Comparison of ENCODE assay signal across 14 cellular contexts in the genomic region with DNA sequence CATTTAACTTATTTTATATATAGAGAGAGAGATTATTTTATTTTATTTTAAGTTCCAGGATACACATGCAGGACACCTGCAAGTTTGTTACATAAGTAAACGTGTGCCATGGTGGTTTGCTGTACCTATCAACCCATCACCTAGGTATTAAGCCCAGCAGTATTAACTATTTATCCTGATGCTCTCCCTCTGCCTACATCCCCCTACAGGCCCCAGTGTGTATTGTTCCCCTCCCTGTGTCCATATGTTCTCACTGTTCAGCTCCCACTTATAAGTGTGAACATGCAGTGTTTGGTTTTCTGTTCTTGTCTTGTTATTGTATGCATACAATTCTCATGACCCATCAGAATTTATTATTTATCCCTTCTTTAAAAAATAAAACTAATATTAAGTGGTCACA. TPM values are rescaled to one million over a fixed set of nuclear protein-coding genes. Genes with fewer than 3 reads are reported as not detected.
DNase-seq lines count a peak whose midpoint lies in the region; ATAC-seq and TF ChIP-seq lines count a peak whose summit lies in the region.
"Had no signal": no experiment of that assay in that cellular context is flagged by ENCODE, and none has a peak within 500 bp of the region (broad histone marks: within the 10 kb centered on the region; RNA-seq: fewer than 3 reads in every experiment).

No MANE protein-coding gene starts in this region.

- no peaks in the 10 kb centered on the region for H3K4me1 Mint-ChIP-seq in natural killer cell treated with Interleukin-12 subunit alpha and Interleukin-12 subunit beta and Interleukin-15 and Interleukin-18, amount 100 ng/mL, for 72 hours (ENCODE audit: low read depth in 2 of 2)
- H3K4me1 Mint-ChIP-seq: activated CD4-positive, alpha-beta T cell treated with anti-CD3 and anti-CD28 coated beads, Interleukin-2, amount 10 ng/mL, durations not matched to agents 7 days and 5 days; activated naive CD4-positive, alpha-beta T cell treated with anti-CD3 and anti-CD28 coated beads, Interleukin-2, amount 50 U/mL, for 24 hours had no signal

- DNase-seq in MG63 (no peak), midbrain (lab: John Stamatoyannopoulos, UW) (no peak), NCI-H345 (lab: John Stamatoyannopoulos, UW) (no peak)
- no peak for DNase-seq in natural killer cell treated with Interleukin-12 subunit alpha and Interleukin-12 subunit beta and Interleukin-15 and Interleukin-18, amount 100 ng/mL, for 72 hours (ENCODE audit: low spot score)
- DNase-seq: activated CD4-positive, alpha-beta T cell treated with anti-CD3 and anti-CD28 coated beads, Interleukin-2, amount 10 ng/mL, durations not matched to agents 7 days and 5 days; colonic mucosa; NCI-H2029 treated with DMSO at 0.1 percent for 48 hours; Right ventricle myocardium superior; stimulated activated naive CD4-positive, alpha-beta T cell treated with Interleukin-2 at 50 U/mL for 16 hours had no signal

- no peaks in the 10 kb centered on the region for H3K27me3 Mint-ChIP-seq in natural killer cell treated with Interleukin-12 subunit alpha and Interleukin-12 subunit beta and Interleukin-15 and Interleukin-18, amount 100 ng/mL, for 72 hours
- H3K27me3 Mint-ChIP-seq: activated CD4-positive, alpha-beta T cell treated with anti-CD3 and anti-CD28 coated beads, Interleukin-2, amount 10 ng/mL, durations not matched to agents 7 days and 5 days; activated naive CD4-positive, alpha-beta T cell treated with anti-CD3 and anti-CD28 coated beads, Interleukin-2, amount 50 U/mL, for 24 hours had no signal

- no peak overlapping the region for H3K27ac ChIP-seq in 22Rv1
- H3K27ac ChIP-seq: colonic mucosa had no signal

- no peaks in the 10 kb centered on the region for H3K9me3 Mint-ChIP-seq in natural killer cell treated with Interleukin-12 subunit alpha and Interleukin-12 subunit beta and Interleukin-15 and Interleukin-18, amount 100 ng/mL, for 72 hours
- H3K9me3 Mint-ChIP-seq: activated CD4-positive, alpha-beta T cell treated with anti-CD3 and anti-CD28 coated beads, Interleukin-2, amount 10 ng/mL, durations not matched to agents 7 days and 5 days; activated naive CD4-positive, alpha-beta T cell treated with anti-CD3 and anti-CD28 coated beads, Interleukin-2, amount 50 U/mL, for 24 hours had no signal

- H3K4me3 ChIP-seq in MG63 = no peak overlapping the region
- H3K4me3 ChIP-seq: colonic mucosa had no signal

- H3K27me3 ChIP-seq in MG63 = no peaks in the 10 kb centered on the region
- H3K27me3 ChIP-seq: colonic mucosa had no signal

- H3K9me3 ChIP-seq in MG63 = no peaks in the 10 kb centered on the region
- H3K9me3 ChIP-seq: colonic mucosa had no signal

- H3K4me3 Mint-ChIP-seq in natural killer cell treated with Interleukin-12 subunit alpha and Interleukin-12 subunit beta and Interleukin-15 and Interleukin-18, amount 100 ng/mL, for 72 hours = no peak overlapping the region
- H3K4me3 Mint-ChIP-seq: activated CD4-positive, alpha-beta T cell treated with anti-CD3 and anti-CD28 coated beads, Interleukin-2, amount 10 ng/mL, durations not matched to agents 7 days and 5 days; activated naive CD4-positive, alpha-beta T cell treated with anti-CD3 and anti-CD28 coated beads, Interleukin-2, amount 50 U/mL, for 24 hours had no signal

- no peak overlapping the region for H3K27ac Mint-ChIP-seq in natural killer cell treated with Interleukin-12 subunit alpha and Interleukin-12 subunit beta and Interleukin-15 and Interleukin-18, amount 100 ng/mL, for 72 hours
- H3K27ac Mint-ChIP-seq: activated CD4-positive, alpha-beta T cell treated with anti-CD3 and anti-CD28 coated beads, Interleukin-2, amount 10 ng/mL, durations not matched to agents 7 days and 5 days; activated naive CD4-positive, alpha-beta T cell treated with anti-CD3 and anti-CD28 coated beads, Interleukin-2, amount 50 U/mL, for 24 hours had no signal

- peak; percentile 76 for ATAC-seq in GM18907 (IDR thresholded peaks at IDR 0.05; ENCODE audit: unreplicated experiment)
- peak; percentile 70 for ATAC-seq in HG02973 (IDR thresholded peaks at IDR 0.05; ENCODE audit: unreplicated experiment)
- 0 out of 3 replicates have a peak, but pooled peaks have one; percentile 36 for ATAC-seq in SK-N-SH treated with all-trans-retinoic acid at 6 μM for 48 hours
- no peak for ATAC-seq in natural killer cell treated with Interleukin-12 subunit alpha and Interleukin-12 subunit beta and Interleukin-15 and Interleukin-18, amount 100 ng/mL, for 72 hours

- no peaks in the 10 kb centered on the region for H3K36me3 Mint-ChIP-seq in natural killer cell treated with Interleukin-12 subunit alpha and Interleukin-12 subunit beta and Interleukin-15 and Interleukin-18, amount 100 ng/mL, for 72 hours
- H3K36me3 Mint-ChIP-seq: activated naive CD4-positive, alpha-beta T cell treated with anti-CD3 and anti-CD28 coated beads, Interleukin-2, amount 50 U/mL, for 24 hours had no signal

- H3K36me3 ChIP-seq in MG63 = no peaks in the 10 kb centered on the region
- H3K36me3 ChIP-seq: colonic mucosa had no signal

- TF ChIP-seq CTCF in 22Rv1 (IDR thresholded peaks at IDR 0.05) = peak; percentile 54

TF ChIP-seq in SK-N-SH treated with all-trans-retinoic acid at 6 μM for 48 hours, 23 proteins besides CTCF, POLR2A, EP300 and RAD21:
- TF ChIP-seq GLIS3 (CRISPR knock-in tag; IDR thresholded peaks at IDR 0.05) = no peak
- TF ChIP-seq, protein P1, sequence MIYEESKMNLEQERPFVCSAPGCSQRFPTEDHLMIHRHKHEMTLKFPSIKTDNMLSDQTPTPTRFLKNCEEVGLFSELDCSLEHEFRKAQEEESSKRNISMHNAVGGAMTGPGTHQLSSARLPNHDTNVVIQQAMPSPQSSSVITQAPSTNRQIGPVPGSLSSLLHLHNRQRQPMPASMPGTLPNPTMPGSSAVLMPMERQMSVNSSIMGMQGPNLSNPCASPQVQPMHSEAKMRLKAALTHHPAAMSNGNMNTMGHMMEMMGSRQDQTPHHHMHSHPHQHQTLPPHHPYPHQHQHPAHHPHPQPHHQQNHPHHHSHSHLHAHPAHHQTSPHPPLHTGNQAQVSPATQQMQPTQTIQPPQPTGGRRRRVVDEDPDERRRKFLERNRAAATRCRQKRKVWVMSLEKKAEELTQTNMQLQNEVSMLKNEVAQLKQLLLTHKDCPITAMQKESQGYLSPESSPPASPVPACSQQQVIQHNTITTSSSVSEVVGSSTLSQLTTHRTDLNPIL (CRISPR knock-in tag; IDR thresholded peaks at IDR 0.05; ENCODE audit: low read depth) = no peak
- no peak for TF ChIP-seq ZFP3 (CRISPR knock-in tag; IDR thresholded peaks at IDR 0.05)
- TF ChIP-seq, protein P2, sequence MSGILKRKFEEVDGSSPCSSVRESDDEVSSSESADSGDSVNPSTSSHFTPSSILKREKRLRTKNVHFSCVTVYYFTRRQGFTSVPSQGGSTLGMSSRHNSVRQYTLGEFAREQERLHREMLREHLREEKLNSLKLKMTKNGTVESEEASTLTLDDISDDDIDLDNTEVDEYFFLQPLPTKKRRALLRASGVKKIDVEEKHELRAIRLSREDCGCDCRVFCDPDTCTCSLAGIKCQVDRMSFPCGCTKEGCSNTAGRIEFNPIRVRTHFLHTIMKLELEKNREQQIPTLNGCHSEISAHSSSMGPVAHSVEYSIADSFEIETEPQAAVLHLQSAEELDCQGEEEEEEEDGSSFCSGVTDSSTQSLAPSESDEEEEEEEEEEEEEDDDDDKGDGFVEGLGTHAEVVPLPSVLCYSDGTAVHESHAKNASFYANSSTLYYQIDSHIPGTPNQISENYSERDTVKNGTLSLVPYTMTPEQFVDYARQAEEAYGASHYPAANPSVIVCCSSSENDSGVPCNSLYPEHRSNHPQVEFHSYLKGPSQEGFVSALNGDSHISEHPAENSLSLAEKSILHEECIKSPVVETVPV (CRISPR knock-in tag; IDR thresholded peaks at IDR 0.05) = no peak
- no peak for TF ChIP-seq TCF4 (CRISPR knock-in tag; IDR thresholded peaks at IDR 0.05; ENCODE audit: borderline replicate concordance)
- no peak for TF ChIP-seq ESRRG (CRISPR knock-in tag; IDR thresholded peaks at IDR 0.05)
- no peak for TF ChIP-seq SNAI2 (CRISPR knock-in tag; IDR thresholded peaks at IDR 0.05)
- TF ChIP-seq ZFP30 (CRISPR knock-in tag; IDR thresholded peaks at IDR 0.05) = no peak
- TF ChIP-seq, protein P3, sequence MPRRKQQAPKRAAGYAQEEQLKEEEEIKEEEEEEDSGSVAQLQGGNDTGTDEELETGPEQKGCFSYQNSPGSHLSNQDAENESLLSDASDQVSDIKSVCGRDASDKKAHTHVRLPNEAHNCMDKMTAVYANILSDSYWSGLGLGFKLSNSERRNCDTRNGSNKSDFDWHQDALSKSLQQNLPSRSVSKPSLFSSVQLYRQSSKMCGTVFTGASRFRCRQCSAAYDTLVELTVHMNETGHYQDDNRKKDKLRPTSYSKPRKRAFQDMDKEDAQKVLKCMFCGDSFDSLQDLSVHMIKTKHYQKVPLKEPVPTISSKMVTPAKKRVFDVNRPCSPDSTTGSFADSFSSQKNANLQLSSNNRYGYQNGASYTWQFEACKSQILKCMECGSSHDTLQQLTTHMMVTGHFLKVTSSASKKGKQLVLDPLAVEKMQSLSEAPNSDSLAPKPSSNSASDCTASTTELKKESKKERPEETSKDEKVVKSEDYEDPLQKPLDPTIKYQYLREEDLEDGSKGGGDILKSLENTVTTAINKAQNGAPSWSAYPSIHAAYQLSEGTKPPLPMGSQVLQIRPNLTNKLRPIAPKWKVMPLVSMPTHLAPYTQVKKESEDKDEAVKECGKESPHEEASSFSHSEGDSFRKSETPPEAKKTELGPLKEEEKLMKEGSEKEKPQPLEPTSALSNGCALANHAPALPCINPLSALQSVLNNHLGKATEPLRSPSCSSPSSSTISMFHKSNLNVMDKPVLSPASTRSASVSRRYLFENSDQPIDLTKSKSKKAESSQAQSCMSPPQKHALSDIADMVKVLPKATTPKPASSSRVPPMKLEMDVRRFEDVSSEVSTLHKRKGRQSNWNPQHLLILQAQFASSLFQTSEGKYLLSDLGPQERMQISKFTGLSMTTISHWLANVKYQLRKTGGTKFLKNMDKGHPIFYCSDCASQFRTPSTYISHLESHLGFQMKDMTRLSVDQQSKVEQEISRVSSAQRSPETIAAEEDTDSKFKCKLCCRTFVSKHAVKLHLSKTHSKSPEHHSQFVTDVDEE (CRISPR knock-in tag; IDR thresholded peaks at IDR 0.05) = no peak
- no peak for TF ChIP-seq BACH2 (CRISPR knock-in tag; IDR thresholded peaks at IDR 0.05; ENCODE audit: borderline replicate concordance)
- no peak for TF ChIP-seq ZNF70 (CRISPR knock-in tag; IDR thresholded peaks at IDR 0.05)
- no peak for TF ChIP-seq ZC3H10 (CRISPR knock-in tag; IDR thresholded peaks at IDR 0.05)

RNA-seq across cellular contexts. Expression of a gene that starts 34.6 kb away (rescaled TPM):
- 0.92 TPM in 1 of 2 replicates, not detected in the other for total RNA-seq in MG63 (2014; rRNA removed; shearing (Covaris generic); ENCODE audit: low replicate concordance)
- 1 to 10 TPM in 1 of 2 donors, not detected in 1; 1.9 TPM for total RNA-seq in natural killer cell treated with Interleukin-12 subunit alpha and Interleukin-12 subunit beta and Interleukin-15 and Interleukin-18, amount 100 ng/mL, for 72 hours

Comparison
In these comparisons a context has a peak if more than half of its experiments do, and no peak if none do; other contexts are left out.
1. ATAC-seq: peak in GM18907 (single experiment), HG02973 (single experiment) and SK-N-SH treated with all-trans-retinoic acid at 6 μM for 48 hours (single experiment); none in natural killer cell treated with Interleukin-12 subunit alpha and Interleukin-12 subunit beta and Interleukin-15 and Interleukin-18, amount 100 ng/mL, for 72 hours (0 of 2).